ENCODE assay signal across 8 cellular contexts in the genomic region with DNA sequence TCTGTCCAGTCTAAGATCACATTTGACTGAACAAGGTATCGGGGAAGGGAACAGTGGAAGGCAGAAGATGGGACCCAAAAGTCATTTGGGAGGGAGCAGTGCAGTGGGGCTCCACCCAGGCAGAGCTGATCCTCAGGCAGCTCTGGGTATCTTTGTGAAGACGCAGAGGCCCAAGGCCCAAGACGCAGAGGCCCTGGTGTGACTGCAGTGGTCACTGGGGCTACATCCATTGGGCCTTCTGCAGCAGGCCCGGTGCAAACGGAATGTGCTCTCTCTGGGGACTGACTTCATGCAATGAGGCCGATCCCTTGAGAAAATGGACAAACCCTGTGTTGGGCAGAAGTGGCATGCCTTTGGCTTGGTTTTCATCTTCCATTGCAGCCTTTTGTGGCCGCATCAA.
"Had no signal": no experiment of that assay in that cellular context is flagged by ENCODE, and none has a peak within 500 bp of the region (broad histone marks: within the 10 kb centered on the region; RNA-seq: fewer than 3 reads in every experiment).

No MANE protein-coding gene starts in this region.

- H3K27ac Mint-ChIP-seq: HFFc6 had no signal

- ATAC-seq: HCT116 had no signal

- H3K9me3 ChIP-seq: HAP-1 had no signal

- H3K9ac ChIP-seq: GM23248 had no signal

- DNase-seq: GOT3, H9, HCEC 1CT, HFFc6 had no signal

- H3K36me3 ChIP-seq: HAP-1 had no signal

- H3K9me3 Mint-ChIP-seq: H9 had no signal

- H3K4me3 ChIP-seq: GM23248, HAP-1 had no signal

- H2AFZ ChIP-seq: GM23248 had no signal

- H3K4me3 Mint-ChIP-seq: H9, HFFc6 had no signal

- H3K27ac ChIP-seq: GM23248 had no signal

- FAIRE-seq: H54 had no signal

- H3K4me1 ChIP-seq: HAP-1 had no signal
